In genomic region chr18:37261246-37261927, GRCh38 we compare ENCODE assay signal across 16 cellular contexts.
A peak's percentile ranks its signal among the peaks of the same experiment; 100 is the strongest.
DNase-seq lines count a peak whose midpoint lies in the region; ATAC-seq and TF ChIP-seq lines count a peak whose summit lies in the region.
"Had no signal": no experiment of that assay in that cellular context is flagged by ENCODE, and none has a peak within 500 bp of the region (broad histone marks: within the 10 kb centered on the region; RNA-seq: fewer than 3 reads in every experiment).

No MANE protein-coding gene starts in this region.

- peaks cover 8% of the 10 kb centered on the region; the same call in 1 of the 2 replicates for H3K4me1 ChIP-seq in BE2C
- H3K4me1 ChIP-seq: A549 had no signal

- H3K36me3 ChIP-seq in BE2C, result no peaks in the 10 kb centered on the region

- H3K9me3 ChIP-seq in BE2C, result no peaks in the 10 kb centered on the region
- H3K9me3 ChIP-seq: A549 had no signal

- in situ Hi-C loops in G401 (cut with HindIII; ENCODE audit: low sequenced_read_pairs), result no loop called here

- no peak for ATAC-seq in GM21423 (IDR thresholded peaks at IDR 0.05; ENCODE audit: unreplicated experiment)
- ATAC-seq: A549 had no signal

- H3K27ac ChIP-seq in dorsolateral prefrontal cortex (peak overlapping the region in 41 of 59 donors; percentile 8 to 84 (median 55)), substantia nigra (ENCODE audit: low read depth, low read length, poor library complexity, severe bottlenecking) (no peak overlapping the region)
- H3K27ac ChIP-seq: A549, KMS-11, SK-N-MC had no signal

- TF ChIP-seq CTCF in BE2C (IDR thresholded peaks at IDR 0.05; ENCODE audit: low read depth, low read length) (no peak), dorsolateral prefrontal cortex (IDR thresholded peaks at IDR 0.05 in 54 of 56, conservative IDR thresholded peaks at IDR 0.05 in 2 of 56; ENCODE audit: low read depth in 1 of 56, partially characterized antibody in 56 of 56) (no peak)

- peak; percentile 49 for DNase-seq in BE2C
- peak; percentile 84 for DNase-seq in G401 (ENCODE audit: low spot score)
- DNase-seq in NCI-H524 treated with DMSO at 0.1 percent for 48 hours (lab: John Stamatoyannopoulos, UW), result peak; percentile 85
- peak in 4 of 10 donors; percentile 35 to 67 (median 40) for DNase-seq in dorsolateral prefrontal cortex
- DNase-seq in 8988T, result no peak
- DNase-seq in substantia nigra (lab: John Stamatoyannopoulos, UW), result no peak
- DNase-seq: DMS79 treated with DMSO at 0.1 percent for 48 hours, IMR-90, NCI-H1092 treated with DMSO at 0.1 percent for 48 hours, NCI-H146, NCI-H2081, SHP77 had no signal

- H3K27me3 ChIP-seq in BE2C (no peaks in the 10 kb centered on the region), dorsolateral prefrontal cortex (peaks cover 0 to 4% (median 0%) of the 10 kb centered on the region in 45 donors)

- no peak overlapping the region for H3K4me3 ChIP-seq in BE2C (ENCODE audit: low read depth, low read length)
- H3K4me3 ChIP-seq in dorsolateral prefrontal cortex, result no peak overlapping the region
- H3K4me3 ChIP-seq: A549, SK-N-MC had no signal

- intact Hi-C loops in dorsolateral prefrontal cortex (cut with DNase I), result no loop called here

Comparison
In these comparisons a context has a peak if more than half of its experiments do, and no peak if none do; other contexts are left out.
1. DNase-seq: peak in BE2C (single experiment), G401 (single experiment) and NCI-H524 treated with DMSO at 0.1 percent for 48 hours (single experiment); none in 8988T (single experiment) and substantia nigra (0 of 49).